ENCODE assay signal across 23 cellular contexts in genomic region chr16:27417047-27417671, GRCh38. TPM values are rescaled to one million over a fixed set of nuclear protein-coding genes. Genes with fewer than 3 reads are reported as not detected.
DNase-seq lines count a peak whose midpoint lies in the region; ATAC-seq and TF ChIP-seq lines count a peak whose summit lies in the region.
"Had no signal": no experiment of that assay in that cellular context is flagged by ENCODE, and none has a peak within 500 bp of the region (broad histone marks: within the 10 kb centered on the region; RNA-seq: fewer than 3 reads in every experiment).

No MANE protein-coding gene starts in this region.

- intact Hi-C loops in posterior cingulate gyrus (cut with DNase I) = no loop called here

- DNase-seq in activated naive CD4-positive, alpha-beta T cell treated with anti-CD3 and anti-CD28 coated beads, Interleukin-2, amount 50 U/mL, for 72 hours (ENCODE audit: low spot score in 2 of 2) = peak in 1 of 2 donors; percentile 54
- no peak for DNase-seq in activated naive CD4-positive, alpha-beta T cell treated with anti-CD3 and anti-CD28 coated beads, Interleukin-2, amount 50 U/mL, for 16 hours
- peak; percentile 33 for DNase-seq in activated CD4-positive, CD25-positive, alpha-beta regulatory T cell treated with anti-CD3 and anti-CD28 coated beads, Interleukin-2, amount 50 U/mL, for 72 hours
- peak in 1 of 2 donors; percentile 9 for DNase-seq in central memory CD8-positive, alpha-beta T cell (ENCODE audit: low spot score in 2 of 2)
- no peak for DNase-seq in BE2C
- DNase-seq in posterior cingulate gyrus = no peak
- DNase-seq in NCI-H187 (lab: John Stamatoyannopoulos, UW) = no peak
- DNase-seq: adrenal gland; brain microvascular endothelial cell; DND-41; effector memory CD4-positive, alpha-beta T cell; foreskin melanocyte; GM23248; hypothalamus; islet precursor cell; NCI-H146; NCI-H524 treated with DMSO at 0.1 percent for 48 hours; stimulated activated naive CD4-positive, alpha-beta T cell treated with Interleukin-2 at 50 U/mL for 16 hours; transverse colon had no signal

- H3K4me1 Mint-ChIP-seq in central memory CD8-positive, alpha-beta T cell = peaks cover 55% of the 10 kb centered on the region
- peaks cover 78% of the 10 kb centered on the region for H3K4me1 Mint-ChIP-seq in stimulated activated naive CD8-positive, alpha-beta T cell treated with anti-CD3 and anti-CD28 coated beads, Interleukin-15, Interleukin-2, amounts not matched to agents 100 ng/mL and 50 ng/mL, for 24 hours (ENCODE audit: low read depth)

- no peaks in the 10 kb centered on the region for H3K27me3 Mint-ChIP-seq in central memory CD8-positive, alpha-beta T cell
- H3K27me3 Mint-ChIP-seq in stimulated activated naive CD8-positive, alpha-beta T cell treated with anti-CD3 and anti-CD28 coated beads, Interleukin-15, Interleukin-2, amounts not matched to agents 100 ng/mL and 50 ng/mL, for 24 hours = no peaks in the 10 kb centered on the region

- no peak overlapping the region for H3K4me3 ChIP-seq in BE2C (ENCODE audit: low read depth, low read length)
- H3K4me3 ChIP-seq: adrenal gland, GM23248, prostate gland, SK-N-MC, transverse colon had no signal

- peaks cover 68 to 87% of the 10 kb centered on the region in 2 donors for H3K36me3 Mint-ChIP-seq in activated naive CD4-positive, alpha-beta T cell treated with anti-CD3 and anti-CD28 coated beads, Interleukin-2, amount 50 U/mL, for 72 hours
- peaks cover 47% of the 10 kb centered on the region for H3K36me3 Mint-ChIP-seq in central memory CD8-positive, alpha-beta T cell (ENCODE audit: insufficient read depth)
- peaks cover 86% of the 10 kb centered on the region for H3K36me3 Mint-ChIP-seq in stimulated activated naive CD8-positive, alpha-beta T cell treated with anti-CD3 and anti-CD28 coated beads, Interleukin-15, Interleukin-2, amounts not matched to agents 100 ng/mL and 50 ng/mL, for 24 hours (ENCODE audit: low read depth)

- H3K36me3 ChIP-seq in BE2C = no peaks in the 10 kb centered on the region
- H3K36me3 ChIP-seq: adrenal gland, brain microvascular endothelial cell, prostate gland, transverse colon had no signal

- no peaks in the 10 kb centered on the region for H3K4me1 ChIP-seq in BE2C
- H3K4me1 ChIP-seq: adrenal gland, prostate gland, transverse colon had no signal

- no peaks in the 10 kb centered on the region for H3K27me3 ChIP-seq in BE2C
- H3K27me3 ChIP-seq: adrenal gland, brain microvascular endothelial cell, transverse colon had no signal

- peak; percentile 91 to 96 for ATAC-seq in activated naive CD4-positive, alpha-beta T cell treated with anti-CD3 and anti-CD28 coated beads, Interleukin-2, amount 50 U/mL, for 72 hours
- no peak for ATAC-seq in central memory CD8-positive, alpha-beta T cell (replicated peaks; ENCODE audit: extremely low read depth, poor library complexity, severe bottlenecking)
- ATAC-seq: esophagus mucosa had no signal

- peak overlapping the region; percentile 84 to 96 for H3K27ac Mint-ChIP-seq in activated naive CD4-positive, alpha-beta T cell treated with anti-CD3 and anti-CD28 coated beads, Interleukin-2, amount 50 U/mL, for 72 hours
- H3K27ac Mint-ChIP-seq in central memory CD8-positive, alpha-beta T cell (ENCODE audit: low read depth) = peak overlapping the region; percentile 63
- H3K27ac Mint-ChIP-seq in stimulated activated naive CD8-positive, alpha-beta T cell treated with anti-CD3 and anti-CD28 coated beads, Interleukin-15, Interleukin-2, amounts not matched to agents 100 ng/mL and 50 ng/mL, for 24 hours = peak overlapping the region; percentile 39

- H3K9me3 Mint-ChIP-seq in activated naive CD4-positive, alpha-beta T cell treated with anti-CD3 and anti-CD28 coated beads, Interleukin-2, amount 50 U/mL, for 72 hours = peaks cover 12 to 36% of the 10 kb centered on the region in 2 donors
- H3K9me3 Mint-ChIP-seq in central memory CD8-positive, alpha-beta T cell = peaks cover 7% of the 10 kb centered on the region
- H3K9me3 Mint-ChIP-seq in stimulated activated naive CD8-positive, alpha-beta T cell treated with anti-CD3 and anti-CD28 coated beads, Interleukin-15, Interleukin-2, amounts not matched to agents 100 ng/mL and 50 ng/mL, for 24 hours = peaks cover 23% of the 10 kb centered on the region

- no peaks in the 10 kb centered on the region for H3K9me3 ChIP-seq in BE2C
- H3K9me3 ChIP-seq: prostate gland had no signal

- no peak for TF ChIP-seq CTCF in BE2C (IDR thresholded peaks at IDR 0.05; ENCODE audit: low read depth, low read length)

- H3K4me3 Mint-ChIP-seq in central memory CD8-positive, alpha-beta T cell = no peak overlapping the region
- H3K4me3 Mint-ChIP-seq in stimulated activated naive CD8-positive, alpha-beta T cell treated with anti-CD3 and anti-CD28 coated beads, Interleukin-15, Interleukin-2, amounts not matched to agents 100 ng/mL and 50 ng/mL, for 24 hours = no peak overlapping the region

RNA-seq across cellular contexts. Expression of gene IL21R, which starts 15.2 kb away (rescaled TPM):
- total RNA-seq in activated naive CD4-positive, alpha-beta T cell treated with anti-CD3 and anti-CD28 coated beads, Interleukin-2, amount 50 U/mL, for 72 hours = 100 to 1,000 TPM; 103 to 106 TPM
- not detected for polyA plus RNA-seq in BE2C (2012; ENCODE audit: insufficient read depth, insufficient read length, low read depth)

Comparison
In these comparisons a context has a peak if more than half of its experiments do, and no peak if none do; other contexts are left out.
1. H3K27ac Mint-ChIP-seq: peak in every context shown above with its lines; median percentile 90 in activated naive CD4-positive, alpha-beta T cell treated with anti-CD3 and anti-CD28 coated beads, Interleukin-2, amount 50 U/mL, for 72 hours; 63 in central memory CD8-positive, alpha-beta T cell; 39 in stimulated activated naive CD8-positive, alpha-beta T cell treated with anti-CD3 and anti-CD28 coated beads, Interleukin-15, Interleukin-2, amounts not matched to agents 100 ng/mL and 50 ng/mL, for 24 hours.